14 cellular contexts compared by ENCODE assay signal in genomic region chr18:38243291-38243690, GRCh38.
DNase-seq lines count a peak whose midpoint lies in the region; ATAC-seq, FAIRE-seq and TF ChIP-seq lines count a peak whose summit lies in the region.
"Had no signal": no experiment of that assay in that cellular context is flagged by ENCODE, and none has a peak within 500 bp of the region (broad histone marks: within the 10 kb centered on the region; RNA-seq: fewer than 3 reads in every experiment).

No MANE protein-coding gene starts in this region.

- ATAC-seq in HepG2 = no peak
- no peak for ATAC-seq in right lobe of liver
- no peak for ATAC-seq in GM18870 (IDR thresholded peaks at IDR 0.05; ENCODE audit: unreplicated experiment)

- no TSS peak for BruUV-seq in HepG2 (replicated peaks; lab: Mats Ljungman, UMichigan)

- intact Hi-C loops in HepG2 (cut with micrococcal nuclease; ENCODE audit: unreplicated experiment) = no loop called here
- intact Hi-C loops in right lobe of liver (cut with DNase I) = no loop called here

- no peaks in the 10 kb centered on the region; a peak in 1 of 5 replicates for H3K27me3 ChIP-seq in HepG2 (ENCODE audit: control insufficient read depth in 1 of 2, insufficient read depth in 2 of 2, low read length in 2 of 2)
- no peaks in the 10 kb centered on the region for H3K27me3 ChIP-seq in right lobe of liver
- no peaks in the 10 kb centered on the region for H3K27me3 ChIP-seq in HAP-1 (ENCODE audit: low read depth)
- H3K27me3 ChIP-seq: BLaER1 treated with 17β-estradiol and CSF1 and Interleukin-3, amounts not matched to agents 10 nM and 100 nM had no signal

- H3K36me3 ChIP-seq in HepG2 (replicated peaks in 1 of 2; ENCODE audit: control insufficient read depth in 1 of 2, insufficient read depth in 2 of 2, low read length in 2 of 2) = no peaks in the 10 kb centered on the region
- no peaks in the 10 kb centered on the region for H3K36me3 ChIP-seq in right lobe of liver
- no peaks in the 10 kb centered on the region for H3K36me3 ChIP-seq in HAP-1 (replicated peaks)
- H3K36me3 ChIP-seq: BLaER1 treated with 17β-estradiol and CSF1 and Interleukin-3, amounts not matched to agents 10 nM and 100 nM had no signal

- WGBS in HepG2 (ENCODE audit: low lambda C conversion rate) = 4% methylated on average over 2 of the region's 2 CpGs
- WGBS in right lobe of liver (ENCODE audit: insufficient coverage, low coverage, low lambda C conversion rate, missing lambda C conversion rate) = 54% methylated on average over 2 of the region's 2 CpGs

- FAIRE-seq in HepG2 (lab: Jason Lieb, UNC) = no peak
- FAIRE-seq: H54 had no signal

- TF ChIP-seq CTCF in HepG2 (CRISPR knock-in tag; IDR thresholded peaks at IDR 0.05) (no peak), right lobe of liver (IDR thresholded peaks at IDR 0.05) (no peak), GM10266 (IDR thresholded peaks at IDR 0.05; ENCODE audit: control insufficient read depth, insufficient read depth, low read depth, missing control alignments) (no peak)

- TF ChIP-seq POLR2A in HepG2 (IDR thresholded peaks at IDR 0.05; ENCODE audit: insufficient read depth in 1 of 2, low read depth in 2 of 2, low read length in 2 of 2) (no peak), right lobe of liver (IDR thresholded peaks at IDR 0.05) (no peak)

- no peak for TF ChIP-seq RAD21 in HepG2 (CRISPR knock-in tag; IDR thresholded peaks at IDR 0.05)

- no peak overlapping the region for H3K4me2 ChIP-seq in HepG2 (ENCODE audit: low read depth, low read length)
- H3K4me2 ChIP-seq: BLaER1 treated with 17β-estradiol and CSF1 and Interleukin-3, amounts not matched to agents 10 nM and 100 nM had no signal

- H3K4me1 ChIP-seq in HepG2 (ENCODE audit: insufficient read depth, low read length) (no peaks in the 10 kb centered on the region), right lobe of liver (no peaks in the 10 kb centered on the region), HAP-1 (no peaks in the 10 kb centered on the region)
- H3K4me1 ChIP-seq: BLaER1 treated with 17β-estradiol and CSF1 and Interleukin-3, amounts not matched to agents 10 nM and 100 nM had no signal

- no peak overlapping the region for H2AFZ ChIP-seq in HepG2 (ENCODE audit: low read length)
- H2AFZ ChIP-seq: GM23248 had no signal

- DNase-seq in HepG2 (ENCODE audit: low spot score) (no peak), right lobe of liver (no peak), astrocyte of the hippocampus (ENCODE audit: low read depth, low spot score) (peak; percentile 19), glomerular visceral epithelial cell (ENCODE audit: extremely low spot score) (peak; percentile 33), HAP-1 (ENCODE audit: low spot score in 2 of 2) (no peak), GM10266 (ENCODE audit: extremely low spot score) (no peak)
- DNase-seq: ACHN; CD4-positive, CD25-positive, alpha-beta regulatory T cell; DMS53; GF-D8; GM23248 had no signal

- in situ Hi-C loops in HepG2 (cut with HindIII; ENCODE audit: extremely low pct_ligation_motif_present, low pct_unique_long_range_greater_than_20kb) = no loop called here
- in situ Hi-C loops in HAP-1 (cut with MboI; ENCODE audit: low sequenced_read_pairs) = no loop called here

- TF ChIP-seq EP300 in HepG2 (IDR thresholded peaks at IDR 0.05; ENCODE audit: low read depth in 2 of 2, low read length in 2 of 2) (no peak), HepG2 (CRISPR knock-in tag; IDR thresholded peaks at IDR 0.05; ENCODE audit: borderline replicate concordance) (no peak)

- CTCF ChIA-PET in HepG2 (lab: Yijun Ruan, JAX; ENCODE audit: low intra/inter-chr PET ratio, low total read pairs) = no interaction called here

- H3K4me3 ChIP-seq in HepG2 (replicated peaks in 1 of 3; ENCODE audit: insufficient read depth in 1 of 3, low read depth in 2 of 3, low read length in 3 of 3) (no peak overlapping the region), right lobe of liver (no peak overlapping the region), HAP-1 (no peak overlapping the region)
- H3K4me3 ChIP-seq: BLaER1 treated with 17β-estradiol and CSF1 and Interleukin-3, amounts not matched to agents 10 nM and 100 nM; GM23248 had no signal

- H3K27ac ChIP-seq in HepG2 (ENCODE audit: extremely low read length, insufficient read depth, low read length) (no peak overlapping the region), right lobe of liver (no peak overlapping the region)
- H3K27ac ChIP-seq: BLaER1 treated with 17β-estradiol and CSF1 and Interleukin-3, amounts not matched to agents 10 nM and 100 nM; GM23248 had no signal

- no peaks in the 10 kb centered on the region for H4K20me1 ChIP-seq in HepG2 (ENCODE audit: insufficient read depth, low read length)
- H4K20me1 ChIP-seq: BLaER1 treated with 17β-estradiol and CSF1 and Interleukin-3, amounts not matched to agents 10 nM and 100 nM had no signal

- no peaks in the 10 kb centered on the region for H3K79me2 ChIP-seq in HepG2 (ENCODE audit: insufficient read depth, low read length)

- POLR2A ChIA-PET in HepG2 (lab: Yijun Ruan, JAX) = no interaction called here

- H3K9me3 ChIP-seq in HepG2 (ENCODE audit: low read length) (no peaks in the 10 kb centered on the region), right lobe of liver (no peaks in the 10 kb centered on the region), HAP-1 (no peaks in the 10 kb centered on the region)

- H3K9ac ChIP-seq in HepG2 (ENCODE audit: insufficient read depth, low read depth, low read length) = no peak overlapping the region
- H3K9ac ChIP-seq: BLaER1 treated with 17β-estradiol and CSF1 and Interleukin-3, amounts not matched to agents 10 nM and 100 nM; GM23248 had no signal

TF ChIP-seq in HepG2, 621 proteins besides CTCF, POLR2A, EP300 and RAD21:
- no peak for TF ChIP-seq FOSL1 (CRISPR knock-in tag; IDR thresholded peaks at IDR 0.05; ENCODE audit: borderline replicate concordance)
- peak; percentile 12; the same call in 1 of the 2 replicates for TF ChIP-seq NFE2L2 (IDR thresholded peaks at IDR 0.05; ENCODE audit: low read length)
- TF ChIP-seq MAFK (conservative IDR thresholded peaks at IDR 0.05 in 1 of 2, IDR thresholded peaks at IDR 0.05 in 1 of 2; ENCODE audit: low read length in 2 of 2) = 0 out of 4 replicates have a peak, but pooled peaks of 1 of the 2 experiments have one; percentile 9

Comparison
In these comparisons a context has a peak if more than half of its experiments do, and no peak if none do; other contexts are left out.
1. DNase-seq: peak in astrocyte of the hippocampus (single experiment) and glomerular visceral epithelial cell (single experiment); none in HepG2 (single experiment), right lobe of liver (0 of 3), HAP-1 (0 of 2) and GM10266 (single experiment).